Comparison of ENCODE assay signal across 13 cellular contexts in genomic region chr12:31965090-31965489, GRCh38. TPM values are rescaled to one million over a fixed set of nuclear protein-coding genes. Genes with fewer than 3 reads are reported as not detected.
DNase-seq lines count a peak whose midpoint lies in the region; ATAC-seq and TF ChIP-seq lines count a peak whose summit lies in the region.
"Had no signal": no experiment of that assay in that cellular context is flagged by ENCODE, and none has a peak within 500 bp of the region (broad histone marks: within the 10 kb centered on the region; RNA-seq: fewer than 3 reads in every experiment).

No MANE protein-coding gene starts in this region.

- no peaks in the 10 kb centered on the region for H3K9me3 ChIP-seq in A673 (ENCODE audit: low read depth, low read length, poor library complexity, severe bottlenecking)
- H3K9me3 ChIP-seq: BE2C, esophagus squamous epithelium, lower lobe of right lung had no signal

- H3K9ac ChIP-seq in mesendoderm (ENCODE audit: low read length) = no peak overlapping the region
- H3K9ac ChIP-seq: KMS-11 had no signal

- peak; percentile 35 for DNase-seq in A673 (ENCODE audit: low spot score)
- peak; percentile 35 for DNase-seq in H7
- DNase-seq in activated CD4-positive, alpha-beta memory T cell treated with anti-CD3 and anti-CD28 coated beads, Interleukin-2, amount 10 ng/mL, durations not matched to agents 7 days and 5 days = peak; percentile 42
- DNase-seq in mesendoderm = peak; percentile 51
- DNase-seq in AG08396 (ENCODE audit: low spot score) = no peak
- DNase-seq in DMS 273 treated with DMSO at 0.1 percent for 48 hours (lab: John Stamatoyannopoulos, UW) = no peak
- no peak for DNase-seq in NCI-H2227 (lab: John Stamatoyannopoulos, UW; ENCODE audit: unreplicated experiment)
- DNase-seq: BE2C, esophagus squamous epithelium, lower lobe of right lung, PC-3 had no signal

- WGBS in mesendoderm (ENCODE audit: extremely low coverage, insufficient coverage, low lambda C conversion rate) = no CpG with 5 or more reads among the region's 9 CpGs

- no TSS peak for BruUV-seq in A673 (replicated peaks; lab: Mats Ljungman, UMichigan)

- POLR2A ChIA-PET in A673 (lab: Charles Lee; ENCODE audit: low non-redundant PET) = no interaction called here
- POLR2A ChIA-PET in activated CD4-positive, alpha-beta memory T cell treated with anti-CD3 and anti-CD28 coated beads, Interleukin-2, amount 10 ng/mL, durations not matched to agents 7 days and 5 days (lab: Charles Lee) = interaction anchor here (2.0 to 2.8 kb wide), 2 partner anchors 69 kb away, joined by 6 to 17 read pairs; no protein-coding TSS in a partner anchor

- H4K5ac ChIP-seq in mesendoderm (ENCODE audit: low read length) = no peak overlapping the region

- H3K36me3 ChIP-seq in A673 (ENCODE audit: insufficient read depth, low read length, poor library complexity, severe bottlenecking) = peaks cover 45% of the 10 kb centered on the region
- peaks cover 23% of the 10 kb centered on the region for H3K36me3 ChIP-seq in H7 (replicated peaks; ENCODE audit: control insufficient read depth, insufficient read depth, low read length)
- no peaks in the 10 kb centered on the region for H3K36me3 ChIP-seq in mesendoderm (ENCODE audit: control insufficient read depth, insufficient read depth, low read length)
- H3K36me3 ChIP-seq: BE2C had no signal

- H3K4me1 ChIP-seq in A673 (ENCODE audit: insufficient read depth, low read length, poor library complexity, severe bottlenecking) = peaks cover 28% of the 10 kb centered on the region
- H3K4me1 ChIP-seq in mesendoderm (ENCODE audit: control insufficient read depth, low read depth, low read length) = peaks cover 16% of the 10 kb centered on the region
- H3K4me1 ChIP-seq: BE2C had no signal

- H2BK5ac ChIP-seq in mesendoderm (ENCODE audit: low read length) = peak overlapping the region; percentile 6

- intact Hi-C loops in A673 (cut with micrococcal nuclease; ENCODE audit: unreplicated experiment) = loop anchor here (10.0 kb wide), 2 partner anchors 140 to 340 kb away; partner anchors contain the start of gene BICD1

- H3K36me3 Mint-ChIP-seq in activated CD4-positive, alpha-beta memory T cell treated with anti-CD3 and anti-CD28 coated beads, Interleukin-2, amount 10 ng/mL, durations not matched to agents 7 days and 5 days (ENCODE audit: low read depth) = peaks cover 96% of the 10 kb centered on the region

- H3K27ac ChIP-seq in A673 (ENCODE audit: low read depth, low read length, poor library complexity, severe bottlenecking) (no peak overlapping the region), mesendoderm (ENCODE audit: low read depth, low read length) (peak overlapping the region; percentile 11)
- H3K27ac ChIP-seq: KMS-11, lower lobe of right lung had no signal

- H3K9me3 Mint-ChIP-seq in activated CD4-positive, alpha-beta memory T cell treated with anti-CD3 and anti-CD28 coated beads, Interleukin-2, amount 10 ng/mL, durations not matched to agents 7 days and 5 days = peaks cover 12% of the 10 kb centered on the region

- no peak overlapping the region for H3K4me2 ChIP-seq in mesendoderm (ENCODE audit: low read length)
- H3K4me2 ChIP-seq: KMS-11 had no signal

- no peak overlapping the region for H3K4ac ChIP-seq in mesendoderm (ENCODE audit: low read depth, low read length)

- H2AK5ac ChIP-seq in mesendoderm (ENCODE audit: low read length) = no peak overlapping the region

- TF ChIP-seq CTCF in A673 (conservative IDR thresholded peaks at IDR 0.05; ENCODE audit: low read depth, low read length) = no peak

- ATAC-seq in HG03439 (IDR thresholded peaks at IDR 0.05; ENCODE audit: unreplicated experiment) = no peak
- ATAC-seq: lower lobe of right lung, PC-3 had no signal

- H4K8ac ChIP-seq in mesendoderm (ENCODE audit: low read depth, low read length) = peak overlapping the region; percentile 66

- no peaks in the 10 kb centered on the region for H3K27me3 ChIP-seq in A673 (replicated peaks; ENCODE audit: insufficient read depth, low read depth, low read length, poor library complexity)
- no peaks in the 10 kb centered on the region for H3K27me3 ChIP-seq in H7 (ENCODE audit: control insufficient read depth, insufficient read depth, low read length)
- no peaks in the 10 kb centered on the region for H3K27me3 ChIP-seq in mesendoderm (ENCODE audit: insufficient read depth, low read length, poor library complexity)
- H3K27me3 ChIP-seq: BE2C, esophagus squamous epithelium had no signal

- peak overlapping the region; percentile 91 for H3K4me3 Mint-ChIP-seq in activated CD4-positive, alpha-beta memory T cell treated with anti-CD3 and anti-CD28 coated beads, Interleukin-2, amount 10 ng/mL, durations not matched to agents 7 days and 5 days

- no peak overlapping the region for H2BK15ac ChIP-seq in mesendoderm (replicated peaks; ENCODE audit: low read depth)

- H3K4me1 Mint-ChIP-seq in activated CD4-positive, alpha-beta memory T cell treated with anti-CD3 and anti-CD28 coated beads, Interleukin-2, amount 10 ng/mL, durations not matched to agents 7 days and 5 days = peaks cover 82% of the 10 kb centered on the region

- peaks cover 8% of the 10 kb centered on the region for H3K79me1 ChIP-seq in mesendoderm (ENCODE audit: low read length)

- H3K18ac ChIP-seq in mesendoderm (ENCODE audit: low read length) = no peak overlapping the region

- CTCF ChIA-PET in A673 (lab: Charles Lee) = no interaction called here
- CTCF ChIA-PET in activated CD4-positive, alpha-beta memory T cell treated with anti-CD3 and anti-CD28 coated beads, Interleukin-2, amount 10 ng/mL, durations not matched to agents 7 days and 5 days (lab: Charles Lee) = interaction anchor here (1.5 to 2.1 kb wide), 2 partner anchors 12 to 312 kb away, joined by 4 to 7 read pairs; no protein-coding TSS in a partner anchor

- peak overlapping the region; percentile 79 for H3K27ac Mint-ChIP-seq in activated CD4-positive, alpha-beta memory T cell treated with anti-CD3 and anti-CD28 coated beads, Interleukin-2, amount 10 ng/mL, durations not matched to agents 7 days and 5 days

- H3K56ac ChIP-seq in mesendoderm (ENCODE audit: low read length) = peak overlapping the region; percentile 37

- H3K4me3 ChIP-seq in A673 (ENCODE audit: low read depth, low read length, poor library complexity, severe bottlenecking) = no peak overlapping the region
- no peak overlapping the region for H3K4me3 ChIP-seq in H7 (ENCODE audit: insufficient read depth, low read depth, low read length)
- no peak overlapping the region for H3K4me3 ChIP-seq in mesendoderm (ENCODE audit: low read length)
- H3K4me3 ChIP-seq: lower lobe of right lung had no signal

- no peaks in the 10 kb centered on the region for H3K27me3 Mint-ChIP-seq in activated CD4-positive, alpha-beta memory T cell treated with anti-CD3 and anti-CD28 coated beads, Interleukin-2, amount 10 ng/mL, durations not matched to agents 7 days and 5 days

- no peak overlapping the region for H2BK120ac ChIP-seq in mesendoderm (ENCODE audit: low read depth, low read length)

- H3K79me2 ChIP-seq in mesendoderm (ENCODE audit: control insufficient read depth, insufficient read depth, low read length) = peaks cover 85% of the 10 kb centered on the region

- H3K23ac ChIP-seq in mesendoderm (ENCODE audit: low read length) = no peak overlapping the region

RNA-seq across cellular contexts. Expression of gene RESF1, which starts 5.9 kb away (rescaled TPM):
- 48.2 and 63.7 TPM in 2 replicates for total RNA-seq in A673 (2021)
- total RNA-seq in H7 (2014; rRNA removed; shearing (Covaris generic)) = 51.8 and 69.6 TPM in 2 replicates
- 100 to 1,000 TPM; 152 to 154 TPM for total RNA-seq in activated CD4-positive, alpha-beta memory T cell treated with anti-CD3 and anti-CD28 coated beads, Interleukin-2, amount 10 ng/mL, durations not matched to agents 7 days and 5 days
- polyA plus RNA-seq in mesendoderm (2013, experiment 1 of 2) = 90.8 TPM
- 95.0 TPM for polyA plus RNA-seq in mesendoderm (2013, experiment 2 of 2)

Comparison
In these comparisons a context has a peak if more than half of its experiments do, and no peak if none do; other contexts are left out.
1. DNase-seq: peak in A673 (single experiment), H7 (single experiment), activated CD4-positive, alpha-beta memory T cell treated with anti-CD3 and anti-CD28 coated beads, Interleukin-2, amount 10 ng/mL, durations not matched to agents 7 days and 5 days (single experiment) and mesendoderm (single experiment); none in AG08396 (single experiment), DMS 273 treated with DMSO at 0.1 percent for 48 hours (single experiment) and NCI-H2227 (single experiment).